Comparison of ENCODE assay signal across 8 cellular contexts in the genomic region with DNA sequence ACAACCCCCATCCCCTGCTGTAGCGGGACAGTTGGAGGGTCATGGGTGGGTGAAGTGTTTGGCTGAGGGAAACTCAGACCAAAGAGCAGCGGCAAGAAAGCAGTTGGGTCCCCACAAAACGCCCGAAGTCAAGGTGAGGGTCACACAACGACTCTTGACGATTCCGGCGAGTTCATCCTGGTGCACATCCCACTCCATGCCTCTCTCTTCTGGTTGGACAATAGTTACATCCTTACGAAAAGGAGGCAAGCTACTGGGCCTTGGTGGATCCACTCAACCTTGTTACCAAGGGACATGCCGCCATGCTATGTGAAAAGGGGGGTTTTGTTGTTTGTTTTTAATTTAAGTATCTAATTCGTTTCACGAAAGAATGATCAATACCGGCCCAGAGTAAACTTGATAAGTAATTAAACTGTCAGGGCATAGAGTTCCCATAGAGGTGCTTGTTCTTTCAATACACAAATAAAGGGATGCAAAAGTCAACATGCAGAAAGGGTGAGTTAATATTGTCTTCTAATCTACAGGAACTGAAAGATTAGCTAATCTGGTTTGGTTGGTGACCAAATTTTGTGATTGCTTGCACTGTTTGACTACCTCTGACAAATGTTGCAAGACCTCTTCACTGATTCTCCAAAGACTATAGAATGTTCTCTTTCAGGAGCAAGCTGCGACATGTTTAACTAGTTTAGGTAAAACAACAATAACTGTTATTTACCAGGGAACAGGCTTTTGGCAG. TPM values are rescaled to one million over a fixed set of nuclear protein-coding genes. Genes with fewer than 3 reads are reported as not detected.
DNase-seq lines count a peak whose midpoint lies in the region; ATAC-seq and TF ChIP-seq lines count a peak whose summit lies in the region.

No MANE protein-coding gene starts in this region.

- H3K4me1 Mint-ChIP-seq in IgD-negative memory B cell, result peaks cover 22 to 33% (median 23%) of the 10 kb centered on the region in 3 donors
- peaks cover 39% of the 10 kb centered on the region for H3K4me1 Mint-ChIP-seq in activated CD4-positive, alpha-beta memory T cell treated with anti-CD3 and anti-CD28 coated beads, Interleukin-2, amount 10 ng/mL, durations not matched to agents 7 days and 5 days

- peaks cover 0 to 8% (median 2%) of the 10 kb centered on the region in 3 donors for H3K9me3 Mint-ChIP-seq in IgD-negative memory B cell
- no peaks in the 10 kb centered on the region for H3K9me3 Mint-ChIP-seq in activated CD4-positive, alpha-beta memory T cell treated with anti-CD3 and anti-CD28 coated beads, Interleukin-2, amount 10 ng/mL, durations not matched to agents 7 days and 5 days

- DNase-seq in EL, result peak; percentile 52
- DNase-seq in activated CD4-positive, alpha-beta memory T cell treated with anti-CD3 and anti-CD28 coated beads, Interleukin-2, amount 10 ng/mL, durations not matched to agents 7 days and 5 days, result no peak
- DNase-seq in foreskin fibroblast, result peak in 1 of 2 donors; percentile 37
- no peak for DNase-seq in omental fat pad (ENCODE audit: low spot score)
- no peak for DNase-seq in DMS153 (lab: John Stamatoyannopoulos, UW)
- DNase-seq in posterior vena cava (ENCODE audit: low spot score), result no peak

- peaks cover 16% of the 10 kb centered on the region for H3K36me3 Mint-ChIP-seq in IgD-negative memory B cell
- H3K36me3 Mint-ChIP-seq in activated CD4-positive, alpha-beta memory T cell treated with anti-CD3 and anti-CD28 coated beads, Interleukin-2, amount 10 ng/mL, durations not matched to agents 7 days and 5 days (ENCODE audit: low read depth), result peaks cover 38% of the 10 kb centered on the region

- POLR2A ChIA-PET in activated CD4-positive, alpha-beta memory T cell treated with anti-CD3 and anti-CD28 coated beads, Interleukin-2, amount 10 ng/mL, durations not matched to agents 7 days and 5 days (lab: Charles Lee), result interaction anchor here (0.6 to 3.5 kb wide), 3 partner anchors 12 to 332 kb away, joined by 3 to 17 read pairs (median 3); partner anchors contain the start of gene ZSWIM6

- peak overlapping the region; percentile 90 to 99 (median 97) for H3K27ac Mint-ChIP-seq in IgD-negative memory B cell
- H3K27ac Mint-ChIP-seq in activated CD4-positive, alpha-beta memory T cell treated with anti-CD3 and anti-CD28 coated beads, Interleukin-2, amount 10 ng/mL, durations not matched to agents 7 days and 5 days, result peak overlapping the region; percentile 89

- CTCF ChIA-PET in activated CD4-positive, alpha-beta memory T cell treated with anti-CD3 and anti-CD28 coated beads, Interleukin-2, amount 10 ng/mL, durations not matched to agents 7 days and 5 days (lab: Charles Lee), result interaction anchor here (0.5 to 1.7 kb wide), 3 partner anchors 168 to 201 kb away, joined by 3 read pairs; no protein-coding TSS in a partner anchor

- ATAC-seq in omental fat pad (ENCODE audit: low FRiP score) (peak; percentile 17), GM21786 (IDR thresholded peaks at IDR 0.05; ENCODE audit: unreplicated experiment) (no peak)

- H3K4me3 Mint-ChIP-seq in IgD-negative memory B cell, result peak overlapping the region; percentile 92 to 99 (median 96)
- H3K4me3 Mint-ChIP-seq in activated CD4-positive, alpha-beta memory T cell treated with anti-CD3 and anti-CD28 coated beads, Interleukin-2, amount 10 ng/mL, durations not matched to agents 7 days and 5 days, result peak overlapping the region; percentile 93

- intact Hi-C loops in posterior vena cava (cut with DNase I), result loop anchor here (10.0 kb wide), 2 partner anchors 142 to 162 kb away; no protein-coding TSS in a partner anchor

- H3K27me3 Mint-ChIP-seq in IgD-negative memory B cell, result no peaks in the 10 kb centered on the region
- no peaks in the 10 kb centered on the region for H3K27me3 Mint-ChIP-seq in activated CD4-positive, alpha-beta memory T cell treated with anti-CD3 and anti-CD28 coated beads, Interleukin-2, amount 10 ng/mL, durations not matched to agents 7 days and 5 days

- H3K4me3 ChIP-seq in foreskin fibroblast (ENCODE audit: low read depth in 1 of 2, low read length in 2 of 2), result peak overlapping the region; percentile 79 to 81

- TF ChIP-seq CTCF in foreskin fibroblast (IDR thresholded peaks at IDR 0.05; ENCODE audit: low read depth, low read length) (no peak), omental fat pad (IDR thresholded peaks at IDR 0.05) (no peak)

RNA-seq across cellular contexts. Expression of gene SMIM15, which starts 0.7 kb away (rescaled TPM):
- polyA plus RNA-seq in IgD-negative memory B cell, result 28.3 TPM
- 10 to 100 TPM; 48.5 to 50.9 TPM for total RNA-seq in activated CD4-positive, alpha-beta memory T cell treated with anti-CD3 and anti-CD28 coated beads, Interleukin-2, amount 10 ng/mL, durations not matched to agents 7 days and 5 days
- total RNA-seq in omental fat pad (10 to 100 TPM; 23.1 to 30.6 (median 28.8) TPM), posterior vena cava (10 to 100 TPM; 35.9 to 39.3 TPM)
